In genomic region chr1:91523462-91523861, GRCh38 we compare ENCODE assay signal across 9 cellular contexts.
DNase-seq lines count a peak whose midpoint lies in the region; ATAC-seq and TF ChIP-seq lines count a peak whose summit lies in the region.
"Had no signal": no experiment of that assay in that cellular context is flagged by ENCODE, and none has a peak within 500 bp of the region (broad histone marks: within the 10 kb centered on the region; RNA-seq: fewer than 3 reads in every experiment).

No MANE protein-coding gene starts in this region.

- no peak overlapping the region for H3K4me3 ChIP-seq in foreskin fibroblast (ENCODE audit: low read depth in 1 of 2, low read length in 2 of 2)

- DNase-seq in foreskin fibroblast = peak; percentile 25 to 46
- DNase-seq in NCI-H1436 (lab: John Stamatoyannopoulos, UW) = no peak
- DNase-seq in activated gamma-delta T cell (lab: John Stamatoyannopoulos, UW) = no peak
- no peak for DNase-seq in NCI-H2029 (lab: John Stamatoyannopoulos, UW)
- no peak for DNase-seq in NCI-H524 treated with DMSO at 0.1 percent for 48 hours (lab: John Stamatoyannopoulos, UW)
- DNase-seq: effector CD4-positive, alpha-beta T cell had no signal

- peak; percentile 98 for ATAC-seq in GM18502 (IDR thresholded peaks at IDR 0.05; ENCODE audit: poor library complexity, unreplicated experiment)
- peak; percentile 97 for ATAC-seq in GM21367 (IDR thresholded peaks at IDR 0.05; ENCODE audit: unreplicated experiment)
- ATAC-seq in HG03280 (IDR thresholded peaks at IDR 0.05; ENCODE audit: unreplicated experiment) = peak; percentile 95

- TF ChIP-seq CTCF in foreskin fibroblast (IDR thresholded peaks at IDR 0.05; ENCODE audit: low read depth, low read length) = no peak

Comparison
In these comparisons a context has a peak if more than half of its experiments do, and no peak if none do; other contexts are left out.
1. DNase-seq: peak in foreskin fibroblast (2 of 2); none in NCI-H1436 (single experiment), activated gamma-delta T cell (single experiment), NCI-H2029 (single experiment) and NCI-H524 treated with DMSO at 0.1 percent for 48 hours (single experiment).
2. Peak in every context shown above with its lines, with median percentiles within 50 percentile points of each other: ATAC-seq.